13 cellular contexts compared by ENCODE assay signal in genomic region chr20:46928580-46929132, GRCh38. TPM values are rescaled to one million over a fixed set of nuclear protein-coding genes. Genes with fewer than 3 reads are reported as not detected.
DNase-seq lines count a peak whose midpoint lies in the region; ATAC-seq and TF ChIP-seq lines count a peak whose summit lies in the region.
"Had no signal": no experiment of that assay in that cellular context is flagged by ENCODE, and none has a peak within 500 bp of the region (broad histone marks: within the 10 kb centered on the region; RNA-seq: fewer than 3 reads in every experiment).

No MANE protein-coding gene starts in this region.

- no peaks in the 10 kb centered on the region for H3K27me3 ChIP-seq in CD4-positive, alpha-beta T cell (ENCODE audit: control insufficient read depth, insufficient read depth, low read length)
- H3K27me3 ChIP-seq: BLaER1 treated with 17β-estradiol and CSF1 and Interleukin-3, amounts not matched to agents 10 nM and 100 nM; right lobe of liver had no signal

- H3K27ac Mint-ChIP-seq in CD4-positive, alpha-beta T cell = no peak overlapping the region
- no peak overlapping the region for H3K27ac Mint-ChIP-seq in activated CD4-positive, alpha-beta T cell treated with anti-CD3 and anti-CD28 coated beads, Interleukin-2, amount 10 ng/mL, durations not matched to agents 24 days and 14 days

- no peaks in the 10 kb centered on the region for H3K9me3 Mint-ChIP-seq in CD4-positive, alpha-beta T cell
- H3K9me3 Mint-ChIP-seq in activated CD4-positive, alpha-beta T cell treated with anti-CD3 and anti-CD28 coated beads, Interleukin-2, amount 10 ng/mL, durations not matched to agents 24 days and 14 days = peaks cover 4% of the 10 kb centered on the region

- ATAC-seq in HG02840 (IDR thresholded peaks at IDR 0.05; ENCODE audit: low FRiP score, unreplicated experiment) = no peak
- ATAC-seq in CD4-positive, alpha-beta T cell (ENCODE audit: poor library complexity) = no peak
- ATAC-seq: activated CD4-positive, CD25-positive, alpha-beta regulatory T cell treated with anti-CD3 and anti-CD28 coated beads, Interleukin-2, amount 50 U/mL, for 24 hours had no signal

- TF ChIP-seq CTCF in fibroblast of villous mesenchyme (IDR thresholded peaks at IDR 0.05; ENCODE audit: insufficient read depth, low read depth, low read length) = no peak
- no peak for TF ChIP-seq CTCF in CD4-positive, alpha-beta T cell (IDR thresholded peaks at IDR 0.05)

- DNase-seq in AG20443 (ENCODE audit: low spot score) (peak; percentile 72), amygdala (lab: John Stamatoyannopoulos, UW) (peak in 45 of 56 donors; percentile 4 to 80 (median 27)), fibroblast of villous mesenchyme (ENCODE audit: low read depth) (peak; percentile 28), pons (ENCODE audit: low spot score) (peak; percentile 56)
- no peak for DNase-seq in activated CD4-positive, CD25-positive, alpha-beta regulatory T cell treated with anti-CD3 and anti-CD28 coated beads, Interleukin-2, amount 50 U/mL, for 72 hours
- DNase-seq in CD4-positive, alpha-beta T cell = no peak
- DNase-seq in activated CD4-positive, alpha-beta T cell treated with anti-CD3 and anti-CD28 coated beads, Interleukin-2, amount 10 ng/mL, durations not matched to agents 24 days and 14 days = no peak
- DNase-seq: activated gamma-delta T cell treated with Interleukin-2 at 50 U/mL for 16 hours had no signal

- CTCF ChIA-PET in CD4-positive, alpha-beta T cell (lab: Charles Lee) = no interaction called here

- no peak overlapping the region for H3K27ac ChIP-seq in CD4-positive, alpha-beta T cell (ENCODE audit: low read depth, low read length)
- H3K27ac ChIP-seq: BLaER1 treated with 17β-estradiol and CSF1 and Interleukin-3, amounts not matched to agents 10 nM and 100 nM; right lobe of liver had no signal

- no peaks in the 10 kb centered on the region for H3K36me3 Mint-ChIP-seq in CD4-positive, alpha-beta T cell (ENCODE audit: low read depth)
- no peaks in the 10 kb centered on the region for H3K36me3 Mint-ChIP-seq in activated CD4-positive, alpha-beta T cell treated with anti-CD3 and anti-CD28 coated beads, Interleukin-2, amount 10 ng/mL, durations not matched to agents 24 days and 14 days (ENCODE audit: low read depth)

- no peaks in the 10 kb centered on the region for H3K4me1 Mint-ChIP-seq in CD4-positive, alpha-beta T cell (ENCODE audit: low read depth)
- no peaks in the 10 kb centered on the region for H3K4me1 Mint-ChIP-seq in activated CD4-positive, alpha-beta T cell treated with anti-CD3 and anti-CD28 coated beads, Interleukin-2, amount 10 ng/mL, durations not matched to agents 24 days and 14 days

- H3K9me3 ChIP-seq in CD4-positive, alpha-beta T cell (ENCODE audit: control insufficient read depth, low read length) = no peaks in the 10 kb centered on the region
- H3K9me3 ChIP-seq: right lobe of liver had no signal

- H3K4me3 ChIP-seq in fibroblast of villous mesenchyme (ENCODE audit: low read depth, low read length) = no peak overlapping the region
- H3K4me3 ChIP-seq: BLaER1 treated with 17β-estradiol and CSF1 and Interleukin-3, amounts not matched to agents 10 nM and 100 nM; lung; right lobe of liver had no signal

- intact Hi-C loops in CD4-positive, alpha-beta T cell (cut with DNase I, micrococcal nuclease) = no loop called here
- intact Hi-C loops in activated CD4-positive, alpha-beta T cell treated with anti-CD3 and anti-CD28 coated beads, Interleukin-2, amount 10 ng/mL, durations not matched to agents 24 days and 14 days (cut with micrococcal nuclease) = no loop called here

- POLR2A ChIA-PET in CD4-positive, alpha-beta T cell (lab: Charles Lee) = no interaction called here

- no peak overlapping the region for H3K4me3 Mint-ChIP-seq in CD4-positive, alpha-beta T cell
- no peak overlapping the region for H3K4me3 Mint-ChIP-seq in activated CD4-positive, alpha-beta T cell treated with anti-CD3 and anti-CD28 coated beads, Interleukin-2, amount 10 ng/mL, durations not matched to agents 24 days and 14 days

- H3K27me3 Mint-ChIP-seq in CD4-positive, alpha-beta T cell = peaks cover 29% of the 10 kb centered on the region
- peaks cover 23% of the 10 kb centered on the region for H3K27me3 Mint-ChIP-seq in activated CD4-positive, alpha-beta T cell treated with anti-CD3 and anti-CD28 coated beads, Interleukin-2, amount 10 ng/mL, durations not matched to agents 24 days and 14 days

RNA-seq across cellular contexts. Expression of gene EYA2, which starts 34.0 kb away (rescaled TPM):
- not detected in 2 replicates for total RNA-seq in fibroblast of villous mesenchyme
- not detected for total RNA-seq in CD4-positive, alpha-beta T cell
- total RNA-seq in activated CD4-positive, alpha-beta T cell treated with anti-CD3 and anti-CD28 coated beads, Interleukin-2, amount 10 ng/mL, durations not matched to agents 24 days and 14 days = not detected in 2 replicates

Comparison
In these comparisons a context has a peak if more than half of its experiments do, and no peak if none do; other contexts are left out.
1. DNase-seq: peak in AG20443 (single experiment), amygdala (45 of 56), fibroblast of villous mesenchyme (single experiment) and pons (single experiment); none in activated CD4-positive, CD25-positive, alpha-beta regulatory T cell treated with anti-CD3 and anti-CD28 coated beads, Interleukin-2, amount 50 U/mL, for 72 hours (single experiment), CD4-positive, alpha-beta T cell (0 of 10) and activated CD4-positive, alpha-beta T cell treated with anti-CD3 and anti-CD28 coated beads, Interleukin-2, amount 10 ng/mL, durations not matched to agents 24 days and 14 days (single experiment).